In the genomic region with DNA sequence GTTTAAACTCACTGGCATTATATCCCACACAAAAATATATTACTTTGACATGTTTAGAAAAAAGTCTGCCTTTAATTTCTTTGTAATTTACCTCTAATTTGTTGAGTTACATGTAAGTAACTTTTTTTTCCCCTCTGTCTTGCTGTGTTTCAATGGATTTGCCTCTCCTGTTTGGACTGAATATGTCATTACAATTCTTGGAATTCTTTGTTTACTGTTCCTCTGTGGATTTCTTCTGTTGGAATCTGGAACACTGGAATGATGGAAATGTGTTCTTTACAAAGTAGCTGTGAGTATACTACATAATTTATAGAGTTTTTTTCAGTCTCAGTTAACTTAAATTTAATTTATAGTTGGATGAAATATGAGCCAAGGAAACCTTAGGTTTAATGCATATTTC, we compare ENCODE assay signal across 11 cellular contexts. TPM values are rescaled to one million over a fixed set of nuclear protein-coding genes. Genes with fewer than 3 reads are reported as not detected.
DNase-seq lines count a peak whose midpoint lies in the region; TF ChIP-seq lines count a peak whose summit lies in the region.
"Had no signal": no experiment of that assay in that cellular context is flagged by ENCODE, and none has a peak within 500 bp of the region (broad histone marks: within the 10 kb centered on the region; RNA-seq: fewer than 3 reads in every experiment).

No MANE protein-coding gene starts in this region.

- H3K27me3 Mint-ChIP-seq in neural progenitor cell (ENCODE audit: insufficient read depth, low read depth), result peaks cover 3% of the 10 kb centered on the region

- H3K4me2 ChIP-seq in neural progenitor cell, result peak overlapping the region; percentile 29

- no peaks in the 10 kb centered on the region for H3F3A ChIP-seq in neural progenitor cell (ENCODE audit: low read depth)

- H3K4me3 ChIP-seq in epithelial cell of proximal tubule (ENCODE audit: low read depth, low read length) (no peak overlapping the region), neural progenitor cell (no peak overlapping the region)
- H3K4me3 ChIP-seq: adrenal gland, HAP-1 had no signal

- no peaks in the 10 kb centered on the region for H3K27me3 ChIP-seq in neural progenitor cell
- H3K27me3 ChIP-seq: adrenal gland had no signal

- H3K36me3 ChIP-seq in neural progenitor cell, result peaks cover 17% of the 10 kb centered on the region

- H3K9me3 Mint-ChIP-seq in neural progenitor cell, result peaks cover 23% of the 10 kb centered on the region

- TF ChIP-seq CTCF in epithelial cell of proximal tubule (conservative IDR thresholded peaks at IDR 0.05; ENCODE audit: low read depth, low read length), result no peak
- TF ChIP-seq CTCF in neural progenitor cell (IDR thresholded peaks at IDR 0.05), result no peak

- peaks cover 42% of the 10 kb centered on the region for H3K36me3 Mint-ChIP-seq in neural progenitor cell

- H3K9ac ChIP-seq in neural progenitor cell, result no peak overlapping the region

- no peak overlapping the region for H3K4me3 Mint-ChIP-seq in neural progenitor cell

- H3K79me2 ChIP-seq in neural progenitor cell (ENCODE audit: low read depth), result peaks cover 99% of the 10 kb centered on the region

- H4K20me1 ChIP-seq in neural progenitor cell (ENCODE audit: low read depth), result peaks cover 37% of the 10 kb centered on the region

- H3K27ac Mint-ChIP-seq in neural progenitor cell, result no peak overlapping the region

- DNase-seq in COLO829 (ENCODE audit: low spot score) (peak; percentile 50), M059J (ENCODE audit: low read depth) (peak; percentile 7), epithelial cell of proximal tubule (ENCODE audit: low read depth) (peak; percentile 19), neural progenitor cell (ENCODE audit: low spot score) (peak; percentile 9), HT-29 (ENCODE audit: low spot score) (no peak), GM19240 (ENCODE audit: insufficient read length, low spot score) (no peak), activated gamma-delta T cell (lab: John Stamatoyannopoulos, UW) (no peak)
- no peak for DNase-seq in activated effector memory CD4-positive, alpha-beta T cell treated with anti-CD3 and anti-CD28 coated beads, Interleukin-2, amount 50 U/mL, for 16 hours
- DNase-seq: adrenal gland, PC-3 had no signal

- H3K4me1 Mint-ChIP-seq in neural progenitor cell, result no peaks in the 10 kb centered on the region

- H3K27ac ChIP-seq in neural progenitor cell, result no peak overlapping the region
- H3K27ac ChIP-seq: adrenal gland had no signal

- no peaks in the 10 kb centered on the region for H3K9me3 ChIP-seq in neural progenitor cell (ENCODE audit: low read depth)
- H3K9me3 ChIP-seq: adrenal gland, HAP-1 had no signal

- H2AFZ ChIP-seq in neural progenitor cell (replicated peaks), result no peak overlapping the region

- H3K4me1 ChIP-seq in neural progenitor cell, result peaks cover 13% of the 10 kb centered on the region

RNA-seq across cellular contexts. Expression of gene SEPTIN7, which starts 30.4 kb away (rescaled TPM):
- 282 and 361 TPM in 2 replicates for total RNA-seq in M059J (2014; rRNA removed; shearing (Covaris generic))
- total RNA-seq in epithelial cell of proximal tubule (154 and 188 TPM in 2 replicates), neural progenitor cell (ENCODE audit: low replicate concordance) (288 and 560 TPM in 2 replicates)
- total RNA-seq in HT-29 (2014; rRNA removed; shearing (Covaris generic)), result 79.4 and 85.8 TPM in 2 replicates

Comparison
In these comparisons a context has a peak if more than half of its experiments do, and no peak if none do; other contexts are left out.
1. DNase-seq: peak in COLO829 (single experiment), M059J (single experiment), epithelial cell of proximal tubule (single experiment) and neural progenitor cell (single experiment); none in HT-29 (single experiment), GM19240 (single experiment), activated effector memory CD4-positive, alpha-beta T cell treated with anti-CD3 and anti-CD28 coated beads, Interleukin-2, amount 50 U/mL, for 16 hours (single experiment) and activated gamma-delta T cell (single experiment).